29 cellular contexts compared by ENCODE assay signal in the genomic region with DNA sequence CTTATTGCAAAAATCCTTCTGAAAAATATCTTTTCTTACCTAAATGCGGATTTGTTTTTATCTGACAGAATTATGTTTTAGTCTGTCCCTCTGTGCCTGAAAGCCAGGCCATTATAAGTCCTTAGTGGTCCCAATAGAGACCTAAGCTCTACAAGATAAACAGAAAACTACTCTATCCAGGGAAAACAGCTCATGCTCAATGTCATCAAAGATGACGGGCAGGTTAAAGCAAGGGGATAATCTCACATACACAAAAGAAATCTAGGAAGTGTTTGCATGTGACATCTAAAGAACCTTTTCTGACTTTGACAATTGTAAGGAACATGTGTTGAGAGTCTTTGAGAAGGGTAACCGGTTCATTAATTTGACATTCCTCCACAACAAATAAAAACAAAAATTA.
"Had no signal": no experiment of that assay in that cellular context is flagged by ENCODE, and none has a peak within 500 bp of the region (broad histone marks: within the 10 kb centered on the region; RNA-seq: fewer than 3 reads in every experiment).

No MANE protein-coding gene starts in this region.

- H3K27me3 ChIP-seq: left lung, pancreas, testis, thyroid gland, upper lobe of right lung had no signal

- ATAC-seq: left lung; lower lobe of right lung; natural killer cell; pancreas; right cardiac atrium; sciatic nerve; stimulated activated memory B cell treated with anti-CD40 and anti-IgM and Interleukin-4, amounts not matched to agents 10 μg/mL and 1 μg/mL and 100 μg/mL, for 72 hours; stimulated activated naive CD8-positive, alpha-beta T cell treated with anti-CD3 and anti-CD28 coated beads, Interleukin-15, amount 100 ng/mL, for 72 hours; upper lobe of right lung had no signal

- H3K4me1 Mint-ChIP-seq: immature natural killer cell; naive B cell; natural killer cell; nephron progenitor cell; stimulated activated memory B cell treated with anti-CD40 and anti-IgM and Interleukin-4, amounts not matched to agents 10 μg/mL and 1 μg/mL and 100 μg/mL, for 72 hours; stimulated activated naive CD8-positive, alpha-beta T cell treated with anti-CD3 and anti-CD28 coated beads, Interleukin-15, amount 100 ng/mL, for 72 hours had no signal

- H3K4me3 ChIP-seq: left lung, lower lobe of right lung, pancreas, prostate gland, skin epidermis, testis, thyroid gland, upper lobe of right lung had no signal

- H3K36me3 ChIP-seq: left lung, lower lobe of right lung, pancreas, prostate gland, thyroid gland, upper lobe of right lung had no signal

- H3K36me3 Mint-ChIP-seq: naive B cell; natural killer cell; stimulated activated memory B cell treated with anti-CD40 and anti-IgM and Interleukin-4, amounts not matched to agents 10 μg/mL and 1 μg/mL and 100 μg/mL, for 72 hours had no signal

- H3K4me3 Mint-ChIP-seq: immature natural killer cell; naive B cell; natural killer cell; nephron progenitor cell; stimulated activated memory B cell treated with anti-CD40 and anti-IgM and Interleukin-4, amounts not matched to agents 10 μg/mL and 1 μg/mL and 100 μg/mL, for 72 hours; stimulated activated naive CD8-positive, alpha-beta T cell treated with anti-CD3 and anti-CD28 coated beads, Interleukin-15, amount 100 ng/mL, for 72 hours had no signal

- H3K4me1 ChIP-seq: left lung, lower lobe of right lung, pancreas, prostate gland, testis, thyroid gland, upper lobe of right lung had no signal

- H3K27ac Mint-ChIP-seq: immature natural killer cell; naive B cell; natural killer cell; nephron progenitor cell; stimulated activated memory B cell treated with anti-CD40 and anti-IgM and Interleukin-4, amounts not matched to agents 10 μg/mL and 1 μg/mL and 100 μg/mL, for 72 hours; stimulated activated naive CD8-positive, alpha-beta T cell treated with anti-CD3 and anti-CD28 coated beads, Interleukin-15, amount 100 ng/mL, for 72 hours had no signal

- H3K9me3 Mint-ChIP-seq: immature natural killer cell; natural killer cell; nephron progenitor cell; stimulated activated memory B cell treated with anti-CD40 and anti-IgM and Interleukin-4, amounts not matched to agents 10 μg/mL and 1 μg/mL and 100 μg/mL, for 72 hours had no signal

- H3K27ac ChIP-seq: left lung, lower lobe of right lung, prostate gland, skin epidermis, testis, thyroid gland, upper lobe of right lung had no signal

- DNase-seq: head of caudate nucleus; hypothalamus; immature natural killer cell; kidney; left colon; left lung; lower lobe of right lung; mammary epithelial cell; mesenchymal stem cell; naive B cell; natural killer cell; nephron progenitor cell; nucleus accumbens; pancreas; posterior cingulate gyrus; retina; right cardiac atrium; stimulated activated CD4-positive, alpha-beta T cell treated with anti-CD3 and anti-CD28 coated beads, Interleukin-4, amount 100 ng/mL, for 24 hours; stimulated activated naive CD4-positive, alpha-beta T cell treated with Interleukin-2 at 50 U/mL for 16 hours; stimulated activated naive CD8-positive, alpha-beta T cell treated with anti-CD3 and anti-CD28 coated beads, Interleukin-15, amount 100 ng/mL, for 72 hours; substantia nigra; testis; thyroid gland; trophoblast cell; upper lobe of right lung had no signal

- H3K9me3 ChIP-seq: left lung, lower lobe of right lung, pancreas, prostate gland, testis, thyroid gland, upper lobe of right lung had no signal
